ENCODE assay signal across 12 cellular contexts in genomic region chr3:103218146-103218545, GRCh38.
DNase-seq lines count a peak whose midpoint lies in the region; ATAC-seq and TF ChIP-seq lines count a peak whose summit lies in the region.
"Had no signal": no experiment of that assay in that cellular context is flagged by ENCODE, and none has a peak within 500 bp of the region (broad histone marks: within the 10 kb centered on the region; RNA-seq: fewer than 3 reads in every experiment).

No MANE protein-coding gene starts in this region.

- H3K27ac ChIP-seq in MM.1S (ENCODE audit: low read length), result no peak overlapping the region
- H3K27ac ChIP-seq in aorta (ENCODE audit: low read depth in 1 of 2, low read length in 2 of 2), result no peak overlapping the region
- H3K27ac ChIP-seq: right lobe of liver had no signal

- H3K4me2 ChIP-seq in MM.1S (ENCODE audit: low read depth, low read length), result no peak overlapping the region

- H3K36me3 ChIP-seq in MM.1S (replicated peaks; ENCODE audit: insufficient read depth, low read length) (no peaks in the 10 kb centered on the region), aorta (ENCODE audit: control insufficient read depth in 1 of 2, insufficient read depth in 2 of 2, low read length in 1 of 2) (no peaks in the 10 kb centered on the region)
- H3K36me3 ChIP-seq: right lobe of liver had no signal

- H3K9me3 ChIP-seq in MM.1S (replicated peaks; ENCODE audit: insufficient read depth, low read length) (no peaks in the 10 kb centered on the region), aorta (ENCODE audit: control insufficient read depth, low read length) (no peaks in the 10 kb centered on the region)
- H3K9me3 ChIP-seq: right lobe of liver had no signal

- peaks cover 3% of the 10 kb centered on the region for H3K9me3 Mint-ChIP-seq in Calu3 (ENCODE audit: low read depth, unreplicated experiment)
- H3K9me3 Mint-ChIP-seq: activated naive CD8-positive, alpha-beta T cell treated with anti-CD3 and anti-CD28 coated beads for 36 hours; stimulated activated naive CD8-positive, alpha-beta T cell treated with anti-CD3 and anti-CD28 coated beads, Interleukin-15, Interleukin-2, amounts not matched to agents 100 ng/mL and 50 ng/mL, for 24 hours had no signal

- BruUV-seq in Calu3 (replicated peaks; lab: Mats Ljungman, UMichigan), result no TSS peak

- H3K4me3 Mint-ChIP-seq in Calu3 (ENCODE audit: low read depth, unreplicated experiment), result no peak overlapping the region
- H3K4me3 Mint-ChIP-seq: activated naive CD8-positive, alpha-beta T cell treated with anti-CD3 and anti-CD28 coated beads for 36 hours; stimulated activated naive CD8-positive, alpha-beta T cell treated with anti-CD3 and anti-CD28 coated beads, Interleukin-15, Interleukin-2, amounts not matched to agents 100 ng/mL and 50 ng/mL, for 24 hours had no signal

- no peak overlapping the region for H3K27ac Mint-ChIP-seq in Calu3 (ENCODE audit: unreplicated experiment)
- H3K27ac Mint-ChIP-seq: activated naive CD8-positive, alpha-beta T cell treated with anti-CD3 and anti-CD28 coated beads for 36 hours; stimulated activated naive CD8-positive, alpha-beta T cell treated with anti-CD3 and anti-CD28 coated beads, Interleukin-15, Interleukin-2, amounts not matched to agents 100 ng/mL and 50 ng/mL, for 24 hours had no signal

- CTCF ChIA-PET in GM10248 (lab: Yijun Ruan, JAX) (no interaction called here), HEK293T (lab: Yijun Ruan, JAX) (no interaction called here), Calu3 (lab: Charles Lee) (no interaction called here)

- no peak overlapping the region for H2AFZ ChIP-seq in MM.1S (ENCODE audit: low read length)

- no peak overlapping the region for H3K4me3 ChIP-seq in MM.1S (ENCODE audit: low read length)
- H3K4me3 ChIP-seq in aorta (ENCODE audit: low read length in 2 of 2), result no peak overlapping the region
- H3K4me3 ChIP-seq: right lobe of liver had no signal

- no peak for TF ChIP-seq CTCF in GM10248 (IDR thresholded peaks at IDR 0.05; ENCODE audit: control extremely low read depth, extremely low read depth, low read depth, missing control alignments)
- TF ChIP-seq CTCF in MM.1S (IDR thresholded peaks at IDR 0.05; ENCODE audit: low read length), result no peak
- TF ChIP-seq CTCF in Calu3 (IDR thresholded peaks at IDR 0.05; ENCODE audit: unreplicated experiment), result no peak

- no peaks in the 10 kb centered on the region for H3K9me2 ChIP-seq in MM.1S (replicated peaks; ENCODE audit: insufficient read depth, low read length)

- ATAC-seq in GM19372 (IDR thresholded peaks at IDR 0.05; ENCODE audit: low read depth, unreplicated experiment), result peak; percentile 99
- peak; percentile 100 for ATAC-seq in HG02884 (IDR thresholded peaks at IDR 0.05; ENCODE audit: unreplicated experiment)
- no peak for ATAC-seq in aorta (ENCODE audit: low FRiP score)
- ATAC-seq: right lobe of liver had no signal

- no peak overlapping the region for H3K9ac ChIP-seq in MM.1S (ENCODE audit: low read length)

- no peaks in the 10 kb centered on the region for H3K36me3 Mint-ChIP-seq in Calu3 (ENCODE audit: insufficient read depth, unreplicated experiment)
- H3K36me3 Mint-ChIP-seq: activated naive CD8-positive, alpha-beta T cell treated with anti-CD3 and anti-CD28 coated beads for 36 hours had no signal

- H3F3A ChIP-seq in MM.1S (ENCODE audit: insufficient read depth, low read length), result no peaks in the 10 kb centered on the region

- intact Hi-C loops in aorta (cut with DNase I), result no loop called here
- intact Hi-C loops in Calu3 (cut with micrococcal nuclease; ENCODE audit: unreplicated experiment), result no loop called here

- H3K27me3 ChIP-seq in MM.1S (replicated peaks; ENCODE audit: insufficient read depth, low read length), result no peaks in the 10 kb centered on the region
- no peaks in the 10 kb centered on the region for H3K27me3 ChIP-seq in aorta (ENCODE audit: control insufficient read depth in 1 of 2, insufficient read depth in 2 of 2, low read length in 1 of 2)
- H3K27me3 ChIP-seq: right lobe of liver had no signal

- 0 out of 2 replicates have a peak, but pooled peaks cover 4% of the 10 kb centered on the region for H3K4me1 ChIP-seq in MM.1S (ENCODE audit: low read length)
- no peaks in the 10 kb centered on the region for H3K4me1 ChIP-seq in aorta (ENCODE audit: control insufficient read depth in 1 of 2, insufficient read depth in 2 of 2, low read length in 2 of 2)
- H3K4me1 ChIP-seq: right lobe of liver had no signal

- H4K20me1 ChIP-seq in MM.1S (ENCODE audit: insufficient read depth, low read length), result no peaks in the 10 kb centered on the region

- POLR2A ChIA-PET in GM10248 (lab: Yijun Ruan, JAX), result no interaction called here
- POLR2A ChIA-PET in HEK293T (lab: Yijun Ruan, JAX), result no interaction called here

- H3K27me3 Mint-ChIP-seq in Calu3 (ENCODE audit: unreplicated experiment), result no peaks in the 10 kb centered on the region
- H3K27me3 Mint-ChIP-seq: activated naive CD8-positive, alpha-beta T cell treated with anti-CD3 and anti-CD28 coated beads for 36 hours; stimulated activated naive CD8-positive, alpha-beta T cell treated with anti-CD3 and anti-CD28 coated beads, Interleukin-15, Interleukin-2, amounts not matched to agents 100 ng/mL and 50 ng/mL, for 24 hours had no signal

- no peaks in the 10 kb centered on the region for H3K79me2 ChIP-seq in MM.1S (ENCODE audit: low read length)

- peak; percentile 56 for DNase-seq in GM10248 (ENCODE audit: extremely low spot score)
- peak; percentile 60 for DNase-seq in MM.1S
- DNase-seq in aorta, result no peak
- DNase-seq in Ammon's horn (ENCODE audit: low spot score), result no peak
- DNase-seq in HEK293T (ENCODE audit: extremely low spot score), result no peak
- no peak for DNase-seq in Calu3
- DNase-seq: activated CD4-positive, CD25-positive, alpha-beta regulatory T cell treated with anti-CD3 and anti-CD28 coated beads, Interleukin-2, amount 50 U/mL, for 72 hours; activated naive CD8-positive, alpha-beta T cell treated with anti-CD3 and anti-CD28 coated beads for 36 hours; right lobe of liver had no signal

- H3K4me1 Mint-ChIP-seq in Calu3 (ENCODE audit: low read depth, unreplicated experiment), result no peaks in the 10 kb centered on the region
- H3K4me1 Mint-ChIP-seq: activated naive CD8-positive, alpha-beta T cell treated with anti-CD3 and anti-CD28 coated beads for 36 hours had no signal

- 15 to 64% methylated on average over 1 of the region's 1 CpG for WGBS in aorta, 2 donors

TF ChIP-seq in HEK293T, 16 proteins besides CTCF, POLR2A, EP300 and RAD21:
- TF ChIP-seq FOXM1 (IDR thresholded peaks at IDR 0.05; ENCODE audit: borderline replicate concordance), result no peak
- no peak for TF ChIP-seq ARNT (IDR thresholded peaks at IDR 0.05)
- no peak for TF ChIP-seq LEF1 (IDR thresholded peaks at IDR 0.05; ENCODE audit: borderline replicate concordance)
- no peak for TF ChIP-seq FOXA1 (IDR thresholded peaks at IDR 0.05)
- TF ChIP-seq L3MBTL2 (conservative IDR thresholded peaks at IDR 0.05), result no peak
- TF ChIP-seq, protein P1, sequence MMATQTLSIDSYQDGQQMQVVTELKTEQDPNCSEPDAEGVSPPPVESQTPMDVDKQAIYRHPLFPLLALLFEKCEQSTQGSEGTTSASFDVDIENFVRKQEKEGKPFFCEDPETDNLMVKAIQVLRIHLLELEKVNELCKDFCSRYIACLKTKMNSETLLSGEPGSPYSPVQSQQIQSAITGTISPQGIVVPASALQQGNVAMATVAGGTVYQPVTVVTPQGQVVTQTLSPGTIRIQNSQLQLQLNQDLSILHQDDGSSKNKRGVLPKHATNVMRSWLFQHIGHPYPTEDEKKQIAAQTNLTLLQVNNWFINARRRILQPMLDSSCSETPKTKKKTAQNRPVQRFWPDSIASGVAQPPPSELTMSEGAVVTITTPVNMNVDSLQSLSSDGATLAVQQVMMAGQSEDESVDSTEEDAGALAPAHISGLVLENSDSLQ (IDR thresholded peaks at IDR 0.05), result no peak
- TF ChIP-seq HDGF (IDR thresholded peaks at IDR 0.05; ENCODE audit: borderline replicate concordance), result no peak
- TF ChIP-seq TARDBP (IDR thresholded peaks at IDR 0.05), result no peak
- TF ChIP-seq ZNF384 (IDR thresholded peaks at IDR 0.05), result no peak
- TF ChIP-seq SP1 (IDR thresholded peaks at IDR 0.05), result no peak
- TF ChIP-seq BHLHE40 (IDR thresholded peaks at IDR 0.05; ENCODE audit: borderline replicate concordance), result no peak
- TF ChIP-seq SUZ12 (IDR thresholded peaks at IDR 0.05), result no peak
- TF ChIP-seq FOXK2 (IDR thresholded peaks at IDR 0.05), result no peak
- TF ChIP-seq NFRKB (IDR thresholded peaks at IDR 0.05), result no peak
- no peak for TF ChIP-seq CTBP1 (IDR thresholded peaks at IDR 0.05; ENCODE audit: borderline replicate concordance)
- TF ChIP-seq ELF4 (IDR thresholded peaks at IDR 0.05), result no peak

Comparison
In these comparisons a context has a peak if more than half of its experiments do, and no peak if none do; other contexts are left out.
1. DNase-seq: peak in GM10248 (single experiment) and MM.1S (single experiment); none in aorta (0 of 2), Ammon's horn (single experiment), HEK293T (single experiment) and Calu3 (single experiment).